In genomic region chr2:22628183-22628582, GRCh38 we compare ENCODE assay signal across 18 cellular contexts.
DNase-seq lines count a peak whose midpoint lies in the region; ATAC-seq and TF ChIP-seq lines count a peak whose summit lies in the region.
"Had no signal": no experiment of that assay in that cellular context is flagged by ENCODE, and none has a peak within 500 bp of the region (broad histone marks: within the 10 kb centered on the region; RNA-seq: fewer than 3 reads in every experiment).

No MANE protein-coding gene starts in this region.

- ATAC-seq in Right ventricle myocardium inferior, result peak; percentile 71
- ATAC-seq in left ventricle myocardium superior, result no peak
- peak; percentile 43 for ATAC-seq in lung (ENCODE audit: insufficient read depth, low FRiP score)
- ATAC-seq: A549; CD8-positive, alpha-beta T cell had no signal

- no peaks in the 10 kb centered on the region for H3K36me3 ChIP-seq in lung (ENCODE audit: control insufficient read depth in 2 of 2, insufficient read depth in 2 of 2, low read length in 2 of 2)
- H3K36me3 ChIP-seq: BLaER1 treated with 17β-estradiol and CSF1 and Interleukin-3, amounts not matched to agents 10 nM and 100 nM had no signal

- H3K4me3 ChIP-seq in lung, result no peak overlapping the region
- H3K4me3 ChIP-seq: A549; BLaER1 treated with 17β-estradiol and CSF1 and Interleukin-3, amounts not matched to agents 10 nM and 100 nM had no signal

- H3K4me1 Mint-ChIP-seq in activated CD4-positive, alpha-beta T cell treated with anti-CD3 and anti-CD28 coated beads, Interleukin-2, amount 10 ng/mL, durations not matched to agents 7 days and 5 days, result no peaks in the 10 kb centered on the region
- H3K4me1 Mint-ChIP-seq: B cell had no signal

- H3K4me1 ChIP-seq in lung (ENCODE audit: control insufficient read depth in 2 of 2, insufficient read depth in 2 of 2, low read length in 2 of 2), result no peaks in the 10 kb centered on the region
- H3K4me1 ChIP-seq: A549; BLaER1 treated with 17β-estradiol and CSF1 and Interleukin-3, amounts not matched to agents 10 nM and 100 nM; Caco-2 had no signal

- H3K9me3 Mint-ChIP-seq in activated CD4-positive, alpha-beta T cell treated with anti-CD3 and anti-CD28 coated beads, Interleukin-2, amount 10 ng/mL, durations not matched to agents 7 days and 5 days, result no peaks in the 10 kb centered on the region
- H3K9me3 Mint-ChIP-seq: CD4-positive, alpha-beta T cell had no signal

- DNase-seq in Right ventricle myocardium inferior (ENCODE audit: missing footprints) (no peak), left ventricle myocardium superior (no peak), lung (ENCODE audit: low spot score) (no peak), posterior vena cava (ENCODE audit: low spot score) (peak; percentile 80), GOT3 (lab: John Stamatoyannopoulos, UW) (no peak)
- DNase-seq in activated CD4-positive, alpha-beta T cell treated with anti-CD3 and anti-CD28 coated beads, Interleukin-2, amount 10 ng/mL, durations not matched to agents 7 days and 5 days, result no peak
- DNase-seq: AML-193; Caco-2; Calu3; CD4-positive, alpha-beta T cell; CD8-positive, alpha-beta T cell; DMS79 treated with DMSO at 0.1 percent for 48 hours; GF-D8 had no signal

- no peak for TF ChIP-seq CTCF in lung (IDR thresholded peaks at IDR 0.05; ENCODE audit: control extremely low read depth, extremely low read depth)

- no peaks in the 10 kb centered on the region for H3K9me3 ChIP-seq in lung (ENCODE audit: control insufficient read depth in 2 of 2, insufficient read depth in 1 of 2, low read length in 1 of 2)
- H3K9me3 ChIP-seq: A549; BLaER1 treated with 17β-estradiol and CSF1 and Interleukin-3, amounts not matched to agents 10 nM and 100 nM; Caco-2 had no signal

- POLR2A ChIA-PET in activated CD4-positive, alpha-beta T cell treated with anti-CD3 and anti-CD28 coated beads, Interleukin-2, amount 10 ng/mL, durations not matched to agents 7 days and 5 days (lab: Charles Lee), result no interaction called here

- no peak overlapping the region for H3K27ac ChIP-seq in lung (ENCODE audit: low read depth in 1 of 2, low read length in 1 of 2)
- H3K27ac ChIP-seq: 22Rv1; A549; BLaER1 treated with 17β-estradiol and CSF1 and Interleukin-3, amounts not matched to agents 10 nM and 100 nM; C4-2B had no signal

- intact Hi-C loops in Right ventricle myocardium inferior (cut with DNase I), result no loop called here
- intact Hi-C loops in left ventricle myocardium superior (cut with micrococcal nuclease), result no loop called here
- intact Hi-C loops in posterior vena cava (cut with DNase I), result no loop called here

- 62 to 78% methylated on average over 3 of the region's 3 CpGs for WGBS in lung, 2 donors

- H3K27me3 Mint-ChIP-seq in activated CD4-positive, alpha-beta T cell treated with anti-CD3 and anti-CD28 coated beads, Interleukin-2, amount 10 ng/mL, durations not matched to agents 7 days and 5 days, result no peaks in the 10 kb centered on the region
- H3K27me3 Mint-ChIP-seq: B cell; CD4-positive, alpha-beta T cell had no signal

- CTCF ChIA-PET in activated CD4-positive, alpha-beta T cell treated with anti-CD3 and anti-CD28 coated beads, Interleukin-2, amount 10 ng/mL, durations not matched to agents 7 days and 5 days (lab: Charles Lee), result no interaction called here

- no peak overlapping the region for H3K27ac Mint-ChIP-seq in activated CD4-positive, alpha-beta T cell treated with anti-CD3 and anti-CD28 coated beads, Interleukin-2, amount 10 ng/mL, durations not matched to agents 7 days and 5 days
- H3K27ac Mint-ChIP-seq: B cell; CD4-positive, alpha-beta T cell; CD8-positive, alpha-beta T cell had no signal

- no peak overlapping the region for H3K4me3 Mint-ChIP-seq in activated CD4-positive, alpha-beta T cell treated with anti-CD3 and anti-CD28 coated beads, Interleukin-2, amount 10 ng/mL, durations not matched to agents 7 days and 5 days
- H3K4me3 Mint-ChIP-seq: B cell; CD4-positive, alpha-beta T cell; CD8-positive, alpha-beta T cell had no signal

- no peaks in the 10 kb centered on the region for H3K36me3 Mint-ChIP-seq in activated CD4-positive, alpha-beta T cell treated with anti-CD3 and anti-CD28 coated beads, Interleukin-2, amount 10 ng/mL, durations not matched to agents 7 days and 5 days (ENCODE audit: low read depth)
- H3K36me3 Mint-ChIP-seq: CD8-positive, alpha-beta T cell had no signal

- H3K27me3 ChIP-seq in lung (ENCODE audit: control insufficient read depth, insufficient read depth), result no peaks in the 10 kb centered on the region
- H3K27me3 ChIP-seq: BLaER1 treated with 17β-estradiol and CSF1 and Interleukin-3, amounts not matched to agents 10 nM and 100 nM had no signal
